ENCODE assay signal across 8 cellular contexts in genomic region chr6:31736768-31737314, GRCh38. TPM values are rescaled to one million over a fixed set of nuclear protein-coding genes. Genes with fewer than 3 reads are reported as not detected.
DNase-seq lines count a peak whose midpoint lies in the region; ATAC-seq and TF ChIP-seq lines count a peak whose summit lies in the region.

No MANE protein-coding gene starts in this region.

- TF ChIP-seq CTCF in DND-41 (IDR thresholded peaks at IDR 0.05; ENCODE audit: borderline replicate concordance, extremely low read depth, low read length, poor library complexity, severe bottlenecking) (no peak), RWPE1 (conservative IDR thresholded peaks at IDR 0.05; ENCODE audit: low read depth) (no peak), esophagus muscularis mucosa (IDR thresholded peaks at IDR 0.05) (no peak), progenitor cell of endocrine pancreas (IDR thresholded peaks at IDR 0.05; ENCODE audit: unreplicated experiment) (no peak)

- no peak for TF ChIP-seq POLR2A in esophagus muscularis mucosa (IDR thresholded peaks at IDR 0.05; ENCODE audit: low read depth)

- H3K27me3 Mint-ChIP-seq in progenitor cell of endocrine pancreas: no peaks in the 10 kb centered on the region

- peak overlapping the region; percentile 98 for H3K27ac Mint-ChIP-seq in progenitor cell of endocrine pancreas

- H3K4me1 Mint-ChIP-seq in progenitor cell of endocrine pancreas (ENCODE audit: low read depth): peaks cover 49% of the 10 kb centered on the region

- CTCF ChIA-PET in RWPE1 (lab: Yijun Ruan, JAX): interaction anchor here (0.6 kb wide), 1 partner anchor 33 kb away, joined by 3 read pairs; no protein-coding TSS in a partner anchor

- peaks cover 14% of the 10 kb centered on the region for H3K36me3 Mint-ChIP-seq in progenitor cell of endocrine pancreas (ENCODE audit: insufficient read depth)

- peaks cover 69% of the 10 kb centered on the region for H3K4me1 ChIP-seq in DND-41 (ENCODE audit: insufficient read depth, low read length)
- peaks cover 51 to 71% (median 62%) of the 10 kb centered on the region in 4 donors for H3K4me1 ChIP-seq in esophagus muscularis mucosa

- H3K27me3 ChIP-seq in DND-41 (ENCODE audit: insufficient read depth, low read length, poor library complexity): no peaks in the 10 kb centered on the region
- H3K27me3 ChIP-seq in esophagus muscularis mucosa: no peaks in the 10 kb centered on the region

- H3K4me3 ChIP-seq in DND-41 (ENCODE audit: low read depth in 1 of 2, low read length in 2 of 2) (peak overlapping the region; percentile 49 to 81), esophagus muscularis mucosa (peak overlapping the region; percentile 68 to 84 (median 76))

- DNase-seq in DND-41 (no peak), RWPE1 (ENCODE audit: low spot score) (no peak), esophagus muscularis mucosa (ENCODE audit: extremely low spot score) (no peak), progenitor cell of endocrine pancreas (ENCODE audit: low spot score, unreplicated experiment) (no peak), HPDE6-E6E7 (ENCODE audit: extremely low spot score) (no peak)
- no peak for DNase-seq in stimulated activated naive CD4-positive, alpha-beta T cell treated with Interleukin-2 at 50 U/mL for 16 hours (lab: John Stamatoyannopoulos, UW)
- DNase-seq in activated CD8-positive, alpha-beta memory T cell treated with anti-CD3 and anti-CD28 coated beads for 24 hours: no peak

- H3K79me2 ChIP-seq in DND-41 (ENCODE audit: insufficient read depth, low read length): peaks cover 65% of the 10 kb centered on the region

- peak overlapping the region; percentile 76 for H3K4me2 ChIP-seq in DND-41 (ENCODE audit: insufficient read depth, low read length)

- peak overlapping the region; percentile 71 for H2AFZ ChIP-seq in DND-41 (ENCODE audit: low read depth, low read length)

- no peak for ATAC-seq in DND-41 (ENCODE audit: insufficient read depth, low read depth)
- no peak for ATAC-seq in GM18858 (IDR thresholded peaks at IDR 0.05; ENCODE audit: unreplicated experiment)

- no peak for TF ChIP-seq EP300 in esophagus muscularis mucosa (IDR thresholded peaks at IDR 0.05)

- no peaks in the 10 kb centered on the region for H3K9me3 Mint-ChIP-seq in progenitor cell of endocrine pancreas (ENCODE audit: low read depth)

- H3K9ac ChIP-seq in DND-41 (ENCODE audit: low read depth, low read length): peak overlapping the region; percentile 99

- 28% methylated on average over 9 of the region's 10 CpGs for WGBS in esophagus muscularis mucosa

- H4K20me1 ChIP-seq in DND-41 (ENCODE audit: insufficient read depth, low read length): peaks cover 19% of the 10 kb centered on the region

- H3K4me3 Mint-ChIP-seq in progenitor cell of endocrine pancreas (ENCODE audit: low read depth): peak overlapping the region; percentile 99

- POLR2A ChIA-PET in RWPE1 (lab: Yijun Ruan, JAX; ENCODE audit: low non-redundant PET): no interaction called here

- H3K9me3 ChIP-seq in DND-41 (ENCODE audit: insufficient read depth, low read length, severe bottlenecking) (no peaks in the 10 kb centered on the region), esophagus muscularis mucosa (no peaks in the 10 kb centered on the region)

- peak overlapping the region; percentile 96 for H3K27ac ChIP-seq in DND-41 (ENCODE audit: low read length)
- peak overlapping the region; percentile 96 for H3K27ac ChIP-seq in RWPE1
- H3K27ac ChIP-seq in esophagus muscularis mucosa (replicated peaks in 1 of 4): peak overlapping the region; percentile 86 to 93 (median 90)

- intact Hi-C loops in esophagus muscularis mucosa (cut with DNase I): loop anchor here (5.0 kb wide), 1 partner anchor 60 kb away; the partner anchor contains the start of gene VARS1

- H3K36me3 ChIP-seq in DND-41 (ENCODE audit: insufficient read depth, low read length) (peaks cover 33% of the 10 kb centered on the region), esophagus muscularis mucosa (peaks cover 21 to 27% (median 23%) of the 10 kb centered on the region in 4 donors)

RNA-seq across cellular contexts. Expression of gene CLIC1, which starts 0.5 kb away (rescaled TPM):
- total RNA-seq in esophagus muscularis mucosa: 100 to 1,000 TPM; 208 to 379 (median 290) TPM
- total RNA-seq in progenitor cell of endocrine pancreas: 275 and 286 TPM in 2 replicates

RNA-seq across cellular contexts. Expression of gene MSH5, which starts 3.0 kb away (rescaled TPM):
- 1 to 10 TPM; 4.0 to 6.4 (median 4.5) TPM for total RNA-seq in esophagus muscularis mucosa
- total RNA-seq in progenitor cell of endocrine pancreas: 45.0 and 51.3 TPM in 2 replicates

RNA-seq across cellular contexts. Expression of gene DDAH2, which starts 7.7 kb away (rescaled TPM):
- total RNA-seq in esophagus muscularis mucosa (100 to 1,000 TPM in 2 of 4 donors, 10 to 100 TPM in 2; 78.1 to 119 (median 100) TPM), progenitor cell of endocrine pancreas (218 and 233 TPM in 2 replicates)

RNA-seq across cellular contexts. Expression of gene MPIG6B, which starts 13.7 kb away (rescaled TPM):
- total RNA-seq in esophagus muscularis mucosa: not detected
- total RNA-seq in progenitor cell of endocrine pancreas: not detected in 2 replicates

RNA-seq across cellular contexts. Expression of gene LY6G6C, which starts 15.3 kb away (rescaled TPM):
- total RNA-seq in esophagus muscularis mucosa (not detected), progenitor cell of endocrine pancreas (0.60 and 1.3 TPM in 2 replicates)
